20 cellular contexts compared by ENCODE assay signal in the genomic region with DNA sequence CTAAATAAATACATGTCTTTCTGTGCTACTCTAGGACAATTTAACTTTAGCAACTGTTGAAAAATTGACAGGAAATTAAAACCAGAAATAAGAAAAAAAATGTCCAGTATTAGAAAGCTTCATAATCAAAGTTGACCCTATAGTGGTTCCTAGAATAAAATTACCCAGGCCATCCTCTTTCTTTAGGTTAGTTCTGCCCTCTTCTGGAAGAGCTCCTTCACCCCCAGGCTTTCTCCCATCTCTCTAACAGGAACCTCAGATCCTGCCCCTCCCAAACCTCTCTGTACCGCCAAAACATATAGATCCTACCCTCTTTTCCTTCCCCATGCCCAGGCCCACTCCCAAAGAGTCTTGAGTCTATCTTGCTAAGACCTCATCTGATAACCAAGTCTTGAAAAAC.
DNase-seq lines count a peak whose midpoint lies in the region; ATAC-seq and TF ChIP-seq lines count a peak whose summit lies in the region.
"Had no signal": no experiment of that assay in that cellular context is flagged by ENCODE, and none has a peak within 500 bp of the region (broad histone marks: within the 10 kb centered on the region; RNA-seq: fewer than 3 reads in every experiment).

No MANE protein-coding gene starts in this region.

- no peak for DNase-seq in stimulated activated naive CD8-positive, alpha-beta T cell treated with anti-CD3 and anti-CD28 coated beads, Interleukin-15, amount 100 ng/mL, for 72 hours
- DNase-seq in OCI-M1 (lab: John Stamatoyannopoulos, UW) (peak; percentile 65), epithelial cell of proximal tubule (ENCODE audit: low read depth) (no peak), glutamatergic neuron (no peak), NAMALWA (ENCODE audit: low spot score) (no peak)
- DNase-seq in stimulated activated CD4-positive, alpha-beta T cell treated with anti-CD3 and anti-CD28 coated beads, Interleukin-4, amount 100 ng/mL, for 24 hours = no peak
- DNase-seq: activated CD4-positive, alpha-beta T cell treated with anti-CD3 and anti-CD28 coated beads for 48 hours; activated naive CD4-positive, alpha-beta T cell; activated T-cell treated with anti-CD3 and anti-CD28 coated beads, Interleukin-2, amount 50 U/mL, for 1 hour; CD4-positive, alpha-beta memory T cell; EL; natural killer cell; NCI-H1092 treated with DMSO at 0.1 percent for 48 hours; NCI-H2029; NCI-H526; spleen; substantia nigra had no signal

- H3K4me1 Mint-ChIP-seq in stimulated activated naive CD8-positive, alpha-beta T cell treated with anti-CD3 and anti-CD28 coated beads, Interleukin-15, Interleukin-2, amounts not matched to agents 100 ng/mL and 50 ng/mL, for 24 hours (ENCODE audit: low read depth) = no peaks in the 10 kb centered on the region
- H3K4me1 Mint-ChIP-seq in stimulated activated naive CD8-positive, alpha-beta T cell treated with anti-CD3 and anti-CD28 coated beads, Interleukin-15, amount 100 ng/mL, for 72 hours = no peaks in the 10 kb centered on the region
- peaks cover 2% of the 10 kb centered on the region for H3K4me1 Mint-ChIP-seq in glutamatergic neuron (ENCODE audit: low read depth, unreplicated experiment)
- H3K4me1 Mint-ChIP-seq: natural killer cell had no signal

- no peak overlapping the region for H3K4me3 ChIP-seq in epithelial cell of proximal tubule (ENCODE audit: low read depth, low read length)
- H3K4me3 ChIP-seq: lung, spleen had no signal

- ATAC-seq in stimulated activated naive CD8-positive, alpha-beta T cell treated with anti-CD3 and anti-CD28 coated beads, Interleukin-15, amount 100 ng/mL, for 72 hours = no peak
- ATAC-seq: natural killer cell had no signal

- no peaks in the 10 kb centered on the region for H3K9me3 Mint-ChIP-seq in stimulated activated naive CD8-positive, alpha-beta T cell treated with anti-CD3 and anti-CD28 coated beads, Interleukin-15, Interleukin-2, amounts not matched to agents 100 ng/mL and 50 ng/mL, for 24 hours
- no peaks in the 10 kb centered on the region for H3K9me3 Mint-ChIP-seq in stimulated activated naive CD8-positive, alpha-beta T cell treated with anti-CD3 and anti-CD28 coated beads, Interleukin-15, amount 100 ng/mL, for 72 hours
- peaks cover 1% of the 10 kb centered on the region for H3K9me3 Mint-ChIP-seq in glutamatergic neuron (ENCODE audit: unreplicated experiment)
- H3K9me3 Mint-ChIP-seq: CD4-positive, alpha-beta memory T cell; natural killer cell; type B pancreatic cell had no signal

- H3K27me3 Mint-ChIP-seq in stimulated activated naive CD8-positive, alpha-beta T cell treated with anti-CD3 and anti-CD28 coated beads, Interleukin-15, Interleukin-2, amounts not matched to agents 100 ng/mL and 50 ng/mL, for 24 hours = peaks cover 6% of the 10 kb centered on the region
- no peaks in the 10 kb centered on the region for H3K27me3 Mint-ChIP-seq in stimulated activated naive CD8-positive, alpha-beta T cell treated with anti-CD3 and anti-CD28 coated beads, Interleukin-15, amount 100 ng/mL, for 72 hours
- no peaks in the 10 kb centered on the region for H3K27me3 Mint-ChIP-seq in glutamatergic neuron (ENCODE audit: unreplicated experiment)
- H3K27me3 Mint-ChIP-seq: CD4-positive, alpha-beta memory T cell; type B pancreatic cell had no signal

- no peaks in the 10 kb centered on the region for H3K36me3 Mint-ChIP-seq in stimulated activated naive CD8-positive, alpha-beta T cell treated with anti-CD3 and anti-CD28 coated beads, Interleukin-15, Interleukin-2, amounts not matched to agents 100 ng/mL and 50 ng/mL, for 24 hours (ENCODE audit: low read depth)
- no peaks in the 10 kb centered on the region for H3K36me3 Mint-ChIP-seq in glutamatergic neuron (ENCODE audit: unreplicated experiment)
- H3K36me3 Mint-ChIP-seq: natural killer cell, type B pancreatic cell had no signal

- H3K27ac Mint-ChIP-seq in stimulated activated naive CD8-positive, alpha-beta T cell treated with anti-CD3 and anti-CD28 coated beads, Interleukin-15, Interleukin-2, amounts not matched to agents 100 ng/mL and 50 ng/mL, for 24 hours = peak overlapping the region; percentile 50
- H3K27ac Mint-ChIP-seq in stimulated activated naive CD8-positive, alpha-beta T cell treated with anti-CD3 and anti-CD28 coated beads, Interleukin-15, amount 100 ng/mL, for 72 hours = no peak overlapping the region
- no peak overlapping the region for H3K27ac Mint-ChIP-seq in glutamatergic neuron (ENCODE audit: unreplicated experiment)
- H3K27ac Mint-ChIP-seq: natural killer cell, type B pancreatic cell had no signal

- H3K4me3 Mint-ChIP-seq in stimulated activated naive CD8-positive, alpha-beta T cell treated with anti-CD3 and anti-CD28 coated beads, Interleukin-15, Interleukin-2, amounts not matched to agents 100 ng/mL and 50 ng/mL, for 24 hours = no peak overlapping the region
- no peak overlapping the region for H3K4me3 Mint-ChIP-seq in stimulated activated naive CD8-positive, alpha-beta T cell treated with anti-CD3 and anti-CD28 coated beads, Interleukin-15, amount 100 ng/mL, for 72 hours
- H3K4me3 Mint-ChIP-seq in glutamatergic neuron (ENCODE audit: unreplicated experiment) = no peak overlapping the region
- H3K4me3 Mint-ChIP-seq: CD4-positive, alpha-beta memory T cell; natural killer cell; type B pancreatic cell had no signal

- TF ChIP-seq CTCF in epithelial cell of proximal tubule (conservative IDR thresholded peaks at IDR 0.05; ENCODE audit: low read depth, low read length) (peak; percentile 19), glutamatergic neuron (IDR thresholded peaks at IDR 0.05; ENCODE audit: partially characterized antibody, unreplicated experiment) (no peak)
